In the genomic region with DNA sequence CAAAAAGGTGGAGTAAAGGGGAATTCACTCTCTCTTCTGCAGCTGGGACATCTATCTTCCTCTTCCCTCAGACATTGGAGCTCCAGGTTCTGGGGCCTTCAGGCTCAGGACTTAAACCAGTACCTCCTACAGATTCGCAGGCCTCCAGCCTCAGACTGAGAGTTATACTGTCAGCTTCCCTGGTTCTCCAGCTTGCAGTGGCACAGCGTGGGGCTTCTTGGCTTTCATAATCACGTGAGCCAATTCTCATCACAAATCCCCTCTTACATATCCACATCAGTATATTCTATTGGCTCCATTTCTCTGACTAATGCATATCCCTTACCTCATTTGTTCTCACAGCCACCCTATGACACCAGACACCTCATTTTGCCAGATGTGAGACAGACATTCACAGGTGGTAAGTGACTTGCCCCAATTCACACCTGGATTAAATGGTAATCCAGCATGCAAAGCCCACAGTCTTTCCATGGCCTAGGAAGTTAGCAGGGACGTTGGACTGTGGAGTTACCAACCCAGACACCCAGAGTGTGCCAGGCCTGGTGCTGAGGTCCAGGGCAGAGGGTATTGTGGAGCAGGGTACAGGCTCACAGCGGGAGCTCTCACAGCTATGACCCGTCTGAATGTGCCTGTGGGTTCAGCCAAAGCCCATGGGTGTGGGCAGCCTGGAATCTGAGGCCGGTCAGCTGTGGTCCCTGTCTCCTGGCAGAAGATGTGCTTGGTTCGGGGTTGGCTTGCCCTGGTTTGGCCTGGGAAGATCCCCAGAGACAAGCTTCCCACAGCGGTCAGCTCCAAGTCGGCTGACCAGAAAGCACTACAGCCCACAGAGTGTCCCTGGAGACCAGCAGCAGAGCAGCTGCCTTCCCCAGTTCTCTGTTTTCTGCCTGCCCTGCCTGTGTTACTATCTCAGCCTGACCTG, we compare ENCODE assay signal across 25 cellular contexts. TPM values are rescaled to one million over a fixed set of nuclear protein-coding genes. Genes with fewer than 3 reads are reported as not detected.
DNase-seq lines count a peak whose midpoint lies in the region; ATAC-seq and TF ChIP-seq lines count a peak whose summit lies in the region.
"Had no signal": no experiment of that assay in that cellular context is flagged by ENCODE, and none has a peak within 500 bp of the region (broad histone marks: within the 10 kb centered on the region; RNA-seq: fewer than 3 reads in every experiment).

No MANE protein-coding gene starts in this region.

- no peak overlapping the region for H4K8ac ChIP-seq in IMR-90 (ENCODE audit: low read depth in 2 of 2, low read length in 2 of 2)

- no peak for TF ChIP-seq CTCF in IMR-90 (conservative IDR thresholded peaks at IDR 0.05; ENCODE audit: low read depth, low read length)
- TF ChIP-seq CTCF in coronary artery (IDR thresholded peaks at IDR 0.05) = no peak
- no peak for TF ChIP-seq CTCF in progenitor cell of endocrine pancreas (IDR thresholded peaks at IDR 0.05; ENCODE audit: unreplicated experiment)

- CTCF ChIA-PET in IMR-90 (lab: Yijun Ruan, JAX) = no interaction called here

- H3K4me1 Mint-ChIP-seq in progenitor cell of endocrine pancreas (ENCODE audit: low read depth) = no peaks in the 10 kb centered on the region
- no peaks in the 10 kb centered on the region for H3K4me1 Mint-ChIP-seq in stimulated activated naive CD8-positive, alpha-beta T cell treated with anti-CD3 and anti-CD28 coated beads, Interleukin-15, amount 100 ng/mL, for 72 hours

- no TSS peak for BruUV-seq in IMR-90 (replicated peaks; lab: Mats Ljungman, UMichigan)

- H2BK15ac ChIP-seq in IMR-90 (ENCODE audit: low read depth, low read length) = no peak overlapping the region; the same call in 2 of the 3 replicates

- H3K9me3 Mint-ChIP-seq in progenitor cell of endocrine pancreas (ENCODE audit: low read depth) = no peaks in the 10 kb centered on the region
- H3K9me3 Mint-ChIP-seq in stimulated activated naive CD8-positive, alpha-beta T cell treated with anti-CD3 and anti-CD28 coated beads, Interleukin-15, amount 100 ng/mL, for 72 hours = no peaks in the 10 kb centered on the region
- H3K9me3 Mint-ChIP-seq: effector memory CD8-positive, alpha-beta T cell had no signal

- no peak overlapping the region; the same call in 1 of the 2 replicates for H4K91ac ChIP-seq in IMR-90 (ENCODE audit: insufficient read depth, low read depth, low read length)

- H3K27ac ChIP-seq in IMR-90 (ENCODE audit: insufficient read depth, low read length) = no peak overlapping the region
- H3K27ac ChIP-seq in coronary artery = peak overlapping the region in 1 of 2 donors; percentile 24
- H3K27ac ChIP-seq in skeletal muscle tissue (ENCODE audit: low read depth, low read length) = peak overlapping the region; percentile 67
- H3K27ac ChIP-seq: transverse colon had no signal

- no peak overlapping the region for H2BK20ac ChIP-seq in IMR-90 (ENCODE audit: low read depth, low read length)

- H3K9me1 ChIP-seq in IMR-90 (ENCODE audit: insufficient read depth, low read length) = peaks cover 10% of the 10 kb centered on the region

- intact Hi-C loops in IMR-90 (cut with micrococcal nuclease) = no loop called here

- H3K9ac ChIP-seq in IMR-90 (ENCODE audit: low read depth, low read length) = no peak overlapping the region
- H3K9ac ChIP-seq in skeletal muscle tissue (ENCODE audit: low read depth in 1 of 3, low read length in 3 of 3) = peak overlapping the region in 1 of 3 donors; percentile 40

- no peak overlapping the region for H4K5ac ChIP-seq in IMR-90 (ENCODE audit: low read depth, low read length)

- H3K4ac ChIP-seq in IMR-90 (ENCODE audit: low read depth, low read length) = 0 out of 2 replicates have a peak overlapping the region, but pooled peaks have one; percentile 3

- no peaks in the 10 kb centered on the region for H3K9me3 ChIP-seq in IMR-90 (ENCODE audit: control insufficient read depth, insufficient read depth, low read length)
- no peaks in the 10 kb centered on the region for H3K9me3 ChIP-seq in skeletal muscle tissue (ENCODE audit: control insufficient read depth in 3 of 3, low read length in 3 of 3)
- H3K9me3 ChIP-seq: esophagus squamous epithelium, transverse colon had no signal

- POLR2A ChIA-PET in IMR-90 (lab: Charles Lee; ENCODE audit: unreplicated experiment) = no interaction called here

- H3K36me3 Mint-ChIP-seq in progenitor cell of endocrine pancreas (ENCODE audit: insufficient read depth) = no peaks in the 10 kb centered on the region

- H3K27ac Mint-ChIP-seq in progenitor cell of endocrine pancreas = no peak overlapping the region
- H3K27ac Mint-ChIP-seq in stimulated activated naive CD8-positive, alpha-beta T cell treated with anti-CD3 and anti-CD28 coated beads, Interleukin-15, amount 100 ng/mL, for 72 hours = peak overlapping the region in 1 of 2 donors; percentile 36
- H3K27ac Mint-ChIP-seq: effector memory CD8-positive, alpha-beta T cell had no signal

- in situ Hi-C loops in IMR-90 (cut with MboI; ENCODE audit: low sequenced_read_pairs) = no loop called here

- TF ChIP-seq RAD21 in IMR-90 (IDR thresholded peaks at IDR 0.05; ENCODE audit: low read length) = no peak

- H3K27me3 ChIP-seq in IMR-90 (ENCODE audit: control insufficient read depth, insufficient read depth, low read length) (no peaks in the 10 kb centered on the region), skeletal muscle tissue (ENCODE audit: control insufficient read depth in 3 of 3, insufficient read depth in 3 of 3, low read length in 3 of 3) (no peaks in the 10 kb centered on the region)
- H3K27me3 ChIP-seq: esophagus squamous epithelium, transverse colon had no signal

- no peak overlapping the region for H3K4me2 ChIP-seq in IMR-90 (ENCODE audit: low read depth, low read length)

- no peak overlapping the region for H3K4me3 Mint-ChIP-seq in progenitor cell of endocrine pancreas (ENCODE audit: low read depth)
- no peak overlapping the region for H3K4me3 Mint-ChIP-seq in stimulated activated naive CD8-positive, alpha-beta T cell treated with anti-CD3 and anti-CD28 coated beads, Interleukin-15, amount 100 ng/mL, for 72 hours
- H3K4me3 Mint-ChIP-seq: effector memory CD8-positive, alpha-beta T cell had no signal

- peaks cover 8% of the 10 kb centered on the region for H3K27me3 Mint-ChIP-seq in progenitor cell of endocrine pancreas
- H3K27me3 Mint-ChIP-seq in stimulated activated naive CD8-positive, alpha-beta T cell treated with anti-CD3 and anti-CD28 coated beads, Interleukin-15, amount 100 ng/mL, for 72 hours = no peaks in the 10 kb centered on the region

- no peak overlapping the region for H3K56ac ChIP-seq in IMR-90 (ENCODE audit: extremely low read depth, insufficient read depth, low read length)

- dilution Hi-C loops in IMR-90 (cut with HindIII; ENCODE audit: low sequenced_read_pairs, unreplicated experiment) = no loop called here

- no peak overlapping the region for H2BK120ac ChIP-seq in IMR-90 (ENCODE audit: low read depth, low read length)

- H3K23ac ChIP-seq in IMR-90 (ENCODE audit: low read depth, low read length) = no peak overlapping the region

- 0 out of 2 replicates have a peak overlapping the region, but pooled peaks have one; percentile 23 for H2AK5ac ChIP-seq in IMR-90 (ENCODE audit: low read depth, low read length)

- H3K18ac ChIP-seq in IMR-90 (ENCODE audit: low read depth, low read length) = no peak overlapping the region

- no peak overlapping the region for H3K14ac ChIP-seq in IMR-90 (replicated peaks; ENCODE audit: low read depth, low read length)

- DNase-seq in IMR-90 (no peak), coronary artery (ENCODE audit: low spot score) (peak; percentile 74), left lobe of liver (ENCODE audit: low spot score) (no peak), SHP77 treated with DMSO at 0.1 percent for 48 hours (lab: John Stamatoyannopoulos, UW) (no peak), NOMO-1 treated with dmso at 0.1 percent for 144 hours (lab: John Stamatoyannopoulos, UW; ENCODE audit: unreplicated experiment) (no peak), progenitor cell of endocrine pancreas (ENCODE audit: low spot score, unreplicated experiment) (no peak)
- no peak for DNase-seq in stimulated activated naive CD8-positive, alpha-beta T cell treated with anti-CD3 and anti-CD28 coated beads, Interleukin-15, amount 100 ng/mL, for 72 hours
- DNase-seq: activated CD4-positive, alpha-beta T cell treated with anti-CD3 and anti-CD28 coated beads, Interleukin-2, amount 50 U/mL, for 1 hour; activated naive CD4-positive, alpha-beta T cell; AML-193; anterior cingulate cortex; Calu3; effector memory CD8-positive, alpha-beta T cell; EL; esophagus squamous epithelium; GOT3; hippocampal formation; islet precursor cell; NCI-H1417 treated with DMSO at 0.1 percent for 48 hours; NCI-H524 treated with DMSO at 0.1 percent for 48 hours; stimulated activated CD4-positive, alpha-beta T cell treated with anti-CD3 and anti-CD28 coated beads, Interleukin-15, amount 100 ng/mL, for 24 hours; T-helper 1 cell; transverse colon had no signal

- no peaks in the 10 kb centered on the region for H3K36me3 ChIP-seq in IMR-90 (ENCODE audit: control insufficient read depth, insufficient read depth, low read length)
- H3K36me3 ChIP-seq in skeletal muscle tissue (ENCODE audit: control insufficient read depth in 3 of 3, insufficient read depth in 3 of 3, low read length in 3 of 3) = no peaks in the 10 kb centered on the region
- H3K36me3 ChIP-seq: esophagus squamous epithelium, transverse colon had no signal

- ATAC-seq in IMR-90 (ENCODE audit: low read depth) (no peak), left lobe of liver (peak; percentile 39)
- no peak for ATAC-seq in stimulated activated naive CD8-positive, alpha-beta T cell treated with anti-CD3 and anti-CD28 coated beads, Interleukin-15, amount 100 ng/mL, for 72 hours
- ATAC-seq: effector memory CD8-positive, alpha-beta T cell had no signal

- no peak for TF ChIP-seq POLR2A in IMR-90 (IDR thresholded peaks at IDR 0.05; ENCODE audit: low read depth, low read length)

- no peaks in the 10 kb centered on the region for H4K20me1 ChIP-seq in IMR-90 (ENCODE audit: insufficient read depth, low read length)

- WGBS in IMR-90 (ENCODE audit: extremely low coverage in 2 of 2, insufficient read length in 1 of 2), 2 experiments = 94% methylated on average over 4 of the region's 10 CpGs; no CpG with 5 or more reads in 1 of the 2 experiments

- H2AK9ac ChIP-seq in IMR-90 (replicated peaks; ENCODE audit: low read depth, low read length, poor library complexity) = no peak overlapping the region

- no peak overlapping the region for H2BK5ac ChIP-seq in IMR-90 (ENCODE audit: low read depth, low read length, poor library complexity, severe bottlenecking)

- no peak overlapping the region for H2AFZ ChIP-seq in IMR-90 (replicated peaks; ENCODE audit: low read length, poor library complexity)

- H3K79me1 ChIP-seq in IMR-90 (ENCODE audit: low read depth in 1 of 2, low read length in 2 of 2) = no peaks in the 10 kb centered on the region

- H3K4me1 ChIP-seq in IMR-90 (ENCODE audit: control insufficient read depth, insufficient read depth, low read length) = peaks cover 11% of the 10 kb centered on the region
- H3K4me1 ChIP-seq in skeletal muscle tissue (ENCODE audit: control insufficient read depth in 3 of 3, insufficient read depth in 3 of 3, low read length in 3 of 3) = peaks cover 20 to 40% (median 26%) of the 10 kb centered on the region in 3 donors

- H3K4me3 ChIP-seq in IMR-90 (ENCODE audit: insufficient read depth, low read depth, low read length) (no peak overlapping the region), coronary artery (no peak overlapping the region), skeletal muscle tissue (ENCODE audit: low read length in 3 of 3) (peak overlapping the region in 1 of 3 donors; percentile 22)
- H3K4me3 ChIP-seq: esophagus squamous epithelium, transverse colon had no signal

RNA-seq across cellular contexts. Expression of gene ZCCHC24, which starts 18.4 kb away (rescaled TPM):
- total RNA-seq in IMR-90 (2012; rRNA removed) (12.2 and 15.1 TPM in 2 replicates), left lobe of liver (30.5 TPM), skeletal muscle tissue (20.9 TPM), progenitor cell of endocrine pancreas (1.3 and 1.6 TPM in 2 replicates)
- 25.9 and 29.9 TPM in 2 replicates for polyA plus RNA-seq in IMR-90 (2012; rRNA removed)
- polyA plus RNA-seq in IMR-90 (2012; cell fraction: cytosol; rRNA removed) = 19.8 and 29.3 TPM in 2 replicates
- polyA plus RNA-seq in IMR-90 (2012; cell fraction: nucleus; rRNA removed; ENCODE audit: low replicate concordance) = 22.4 and 28.3 TPM in 2 replicates
- polyA plus RNA-seq: neural cell had no signal

RNA-seq across cellular contexts. Expression of gene EIF5AL1, which starts 48.5 kb away (rescaled TPM):
- 1.1 and 1.7 TPM in 2 replicates for total RNA-seq in IMR-90 (2012; rRNA removed)
- polyA plus RNA-seq in IMR-90 (2012; rRNA removed) = 0.59 and 1.4 TPM in 2 replicates
- polyA plus RNA-seq in IMR-90 (2012; cell fraction: cytosol; rRNA removed) = 0.14 and 0.64 TPM in 2 replicates
- polyA plus RNA-seq in IMR-90 (2012; cell fraction: nucleus; rRNA removed; ENCODE audit: low replicate concordance) = 0.45 and 0.69 TPM in 2 replicates
- total RNA-seq in left lobe of liver = 0.48 TPM
- under 0.01 TPM for total RNA-seq in skeletal muscle tissue
- 0.11 and 0.12 TPM in 2 replicates for total RNA-seq in progenitor cell of endocrine pancreas
